Comparison of ENCODE assay signal across 19 cellular contexts in the genomic region with DNA sequence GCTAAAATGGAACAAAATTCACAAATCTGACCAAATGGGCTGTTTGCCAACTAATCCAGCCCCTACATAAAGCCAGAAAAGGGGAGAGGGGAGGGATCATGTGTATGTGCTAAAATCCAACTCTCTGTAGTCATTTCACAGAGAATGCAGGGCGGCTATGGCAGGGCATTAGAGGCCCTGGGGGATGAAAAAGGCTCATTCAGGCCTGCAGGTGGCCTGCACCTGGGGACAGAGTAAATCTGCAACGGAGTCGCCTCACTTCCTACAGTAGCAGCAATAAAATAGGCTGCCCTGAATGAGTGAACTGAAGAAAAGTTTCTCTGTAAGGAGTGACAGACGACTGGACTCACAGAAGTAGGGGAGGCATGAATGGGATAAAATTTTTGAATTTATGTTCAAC. TPM values are rescaled to one million over a fixed set of nuclear protein-coding genes. Genes with fewer than 3 reads are reported as not detected.
DNase-seq lines count a peak whose midpoint lies in the region; ATAC-seq and TF ChIP-seq lines count a peak whose summit lies in the region.
"Had no signal": no experiment of that assay in that cellular context is flagged by ENCODE, and none has a peak within 500 bp of the region (broad histone marks: within the 10 kb centered on the region; RNA-seq: fewer than 3 reads in every experiment).

No MANE protein-coding gene starts in this region.

- H3K4me1 ChIP-seq in hepatocyte (ENCODE audit: insufficient read depth) (peaks cover 18% of the 10 kb centered on the region), skeletal muscle tissue (ENCODE audit: control insufficient read depth in 3 of 3, insufficient read depth in 3 of 3, low read length in 3 of 3) (peaks cover 17 to 21% (median 19%) of the 10 kb centered on the region in 3 donors)

- no peaks in the 10 kb centered on the region for H3K9me2 ChIP-seq in hepatocyte (replicated peaks; ENCODE audit: insufficient read depth)

- H3K27me3 ChIP-seq in hepatocyte (no peaks in the 10 kb centered on the region), skeletal muscle tissue (ENCODE audit: control insufficient read depth in 3 of 3, insufficient read depth in 3 of 3, low read length in 3 of 3) (no peaks in the 10 kb centered on the region)
- H3K27me3 ChIP-seq: esophagus squamous epithelium, upper lobe of right lung had no signal

- H3K9me3 ChIP-seq in hepatocyte (ENCODE audit: low read depth) (no peaks in the 10 kb centered on the region), skeletal muscle tissue (ENCODE audit: control insufficient read depth in 3 of 3, low read length in 3 of 3) (no peaks in the 10 kb centered on the region)
- H3K9me3 ChIP-seq: esophagus squamous epithelium, HAP-1, upper lobe of right lung had no signal

- H3K4me2 ChIP-seq in hepatocyte = no peak overlapping the region
- H3K4me2 ChIP-seq: PC-9 had no signal

- H3K4me3 ChIP-seq in hepatocyte (no peak overlapping the region), skeletal muscle tissue (ENCODE audit: low read length in 3 of 3) (no peak overlapping the region)
- H3K4me3 ChIP-seq: esophagus squamous epithelium, HAP-1, PC-9, upper lobe of right lung had no signal

- peaks cover 22% of the 10 kb centered on the region for H3K79me2 ChIP-seq in hepatocyte

- H3K27ac ChIP-seq in hepatocyte (peak overlapping the region; percentile 26), skeletal muscle tissue (ENCODE audit: low read depth, low read length) (peak overlapping the region; percentile 36)
- H3K27ac ChIP-seq: 22Rv1, PC-9, upper lobe of right lung had no signal

- 54% methylated on average over 4 of the region's 4 CpGs for WGBS in hepatocyte (ENCODE audit: low lambda C conversion rate, missing lambda C conversion rate)

- H4K20me1 ChIP-seq in hepatocyte (ENCODE audit: insufficient read depth, poor library complexity, severe bottlenecking) = peaks cover 8% of the 10 kb centered on the region

- DNase-seq in DMS53 (lab: John Stamatoyannopoulos, UW) (peak; percentile 19), DMS53 treated with DMSO at 0.1 percent for 48 hours (lab: John Stamatoyannopoulos, UW; ENCODE audit: unreplicated experiment) (no peak), NAMALWA (ENCODE audit: low spot score) (peak; percentile 59), hepatocyte (ENCODE audit: low spot score) (no peak), NCI-H1436 (lab: John Stamatoyannopoulos, UW) (no peak)
- DNase-seq in activated CD4-positive, alpha-beta T cell treated with anti-CD3 and anti-CD28 coated beads, Interleukin-2, amount 50 U/mL, for 4 hours = no peak
- DNase-seq: activated CD8-positive, alpha-beta T cell treated with anti-CD3 and anti-CD28 coated beads for 36 hours; activated T-cell treated with anti-CD3 and anti-CD28 coated beads, Interleukin-2, amount 50 U/mL, for 72 hours; esophagus squamous epithelium; kidney glomerular epithelial cell; NCI-H1417 treated with DMSO at 0.1 percent for 48 hours; NCI-H510A; PC-9; stimulated activated naive CD4-positive, alpha-beta T cell treated with Interleukin-2 at 50 U/mL for 16 hours had no signal

- no peak overlapping the region for H3K9ac ChIP-seq in skeletal muscle tissue (ENCODE audit: low read depth in 1 of 3, low read length in 3 of 3)

- no peaks in the 10 kb centered on the region for H3K36me3 ChIP-seq in hepatocyte (replicated peaks; ENCODE audit: insufficient read depth, low read depth)
- peaks cover 0 to 7% (median under 1%) of the 10 kb centered on the region in 3 donors for H3K36me3 ChIP-seq in skeletal muscle tissue (ENCODE audit: control insufficient read depth in 3 of 3, insufficient read depth in 3 of 3, low read length in 3 of 3)

- peak; percentile 22 for TF ChIP-seq CTCF in hepatocyte (IDR thresholded peaks at IDR 0.05; ENCODE audit: poor library complexity)

- no peak overlapping the region for H2AFZ ChIP-seq in hepatocyte
- H2AFZ ChIP-seq: PC-9 had no signal

- ATAC-seq in GM19455 (IDR thresholded peaks at IDR 0.05; ENCODE audit: unreplicated experiment) = no peak
- ATAC-seq: activated CD8-positive, alpha-beta T cell treated with anti-CD3 and anti-CD28 coated beads for 36 hours; activated T-cell treated with anti-CD3 and anti-CD28 coated beads, Interleukin-2, amount 50 U/mL, for 72 hours; upper lobe of right lung had no signal

RNA-seq across cellular contexts. Expression of a gene that starts 4.1 kb away (rescaled TPM):
- total RNA-seq in hepatocyte (77.6 and 85.1 TPM in 2 replicates), skeletal muscle tissue (14.1 TPM)
- polyA plus RNA-seq in hepatocyte = 266 and 285 TPM in 2 replicates

Comparison
In these comparisons a context has a peak if more than half of its experiments do, and no peak if none do; other contexts are left out.
1. DNase-seq: peak in DMS53 (single experiment) and NAMALWA (single experiment); none in DMS53 treated with DMSO at 0.1 percent for 48 hours (single experiment), hepatocyte (single experiment), activated CD4-positive, alpha-beta T cell treated with anti-CD3 and anti-CD28 coated beads, Interleukin-2, amount 50 U/mL, for 4 hours (0 of 2) and NCI-H1436 (single experiment).